In genomic region chr3:126180477-126181397, GRCh38 we compare ENCODE assay signal across 9 cellular contexts. TPM values are rescaled to one million over a fixed set of nuclear protein-coding genes. Genes with fewer than 3 reads are reported as not detected.
DNase-seq lines count a peak whose midpoint lies in the region; ATAC-seq, FAIRE-seq and TF ChIP-seq lines count a peak whose summit lies in the region.
"Had no signal": no experiment of that assay in that cellular context is flagged by ENCODE, and none has a peak within 500 bp of the region (broad histone marks: within the 10 kb centered on the region; RNA-seq: fewer than 3 reads in every experiment).

ALDH1L1 (minus strand) TSS chr3:126180586; CDS start chr3:126160979, 19,607 bp downstream.

- CTCF ChIA-PET in activated CD8-positive, alpha-beta memory T cell treated with anti-CD3 and anti-CD28 coated beads, Interleukin-2, amount 10 ng/mL, durations not matched to agents 7 days and 5 days (lab: Charles Lee), result no interaction called here

- no peak within 1 kb of the TSS for H3K27ac Mint-ChIP-seq in activated CD8-positive, alpha-beta memory T cell treated with anti-CD3 and anti-CD28 coated beads, Interleukin-2, amount 10 ng/mL, durations not matched to agents 7 days and 5 days
- H3K27ac Mint-ChIP-seq in T-helper 2 cell treated with Interferon-gamma antibody and Interleukin-4, amounts not matched to agents 5 μg/mL and 100 μg/mL, for 36 hours, result no peak within 1 kb of the TSS
- no peak within 1 kb of the TSS for H3K27ac Mint-ChIP-seq in activated T-cell treated with anti-CD3 and anti-CD28 coated beads, Interleukin-2, amount 50 U/mL, for 24 hours

- H3K4me1 Mint-ChIP-seq in activated CD8-positive, alpha-beta memory T cell treated with anti-CD3 and anti-CD28 coated beads, Interleukin-2, amount 10 ng/mL, durations not matched to agents 7 days and 5 days, result no peaks in the 10 kb centered on the region
- no peaks in the 10 kb centered on the region for H3K4me1 Mint-ChIP-seq in T-helper 2 cell treated with Interferon-gamma antibody and Interleukin-4, amounts not matched to agents 5 μg/mL and 100 μg/mL, for 36 hours (ENCODE audit: low read depth)
- peaks cover 6% of the 10 kb centered on the region for H3K4me1 Mint-ChIP-seq in activated T-cell treated with anti-CD3 and anti-CD28 coated beads, Interleukin-2, amount 50 U/mL, for 24 hours (ENCODE audit: low read depth)

- no peak within 1 kb of the TSS for H3K4me3 Mint-ChIP-seq in activated CD8-positive, alpha-beta memory T cell treated with anti-CD3 and anti-CD28 coated beads, Interleukin-2, amount 10 ng/mL, durations not matched to agents 7 days and 5 days
- H3K4me3 Mint-ChIP-seq in T-helper 2 cell treated with Interferon-gamma antibody and Interleukin-4, amounts not matched to agents 5 μg/mL and 100 μg/mL, for 36 hours, result no peak within 1 kb of the TSS
- H3K4me3 Mint-ChIP-seq in activated T-cell treated with anti-CD3 and anti-CD28 coated beads, Interleukin-2, amount 50 U/mL, for 24 hours, result no peak within 1 kb of the TSS

- no peaks in the 10 kb centered on the region for H3K9me3 Mint-ChIP-seq in activated CD8-positive, alpha-beta memory T cell treated with anti-CD3 and anti-CD28 coated beads, Interleukin-2, amount 10 ng/mL, durations not matched to agents 7 days and 5 days (ENCODE audit: low read depth)
- no peaks in the 10 kb centered on the region for H3K9me3 Mint-ChIP-seq in T-helper 2 cell treated with Interferon-gamma antibody and Interleukin-4, amounts not matched to agents 5 μg/mL and 100 μg/mL, for 36 hours
- no peaks in the 10 kb centered on the region for H3K9me3 Mint-ChIP-seq in activated T-cell treated with anti-CD3 and anti-CD28 coated beads, Interleukin-2, amount 50 U/mL, for 24 hours

- no peaks in the 10 kb centered on the region for H3K36me3 Mint-ChIP-seq in activated CD8-positive, alpha-beta memory T cell treated with anti-CD3 and anti-CD28 coated beads, Interleukin-2, amount 10 ng/mL, durations not matched to agents 7 days and 5 days
- no peaks in the 10 kb centered on the region for H3K36me3 Mint-ChIP-seq in T-helper 2 cell treated with Interferon-gamma antibody and Interleukin-4, amounts not matched to agents 5 μg/mL and 100 μg/mL, for 36 hours (ENCODE audit: low read depth)
- H3K36me3 Mint-ChIP-seq in activated T-cell treated with anti-CD3 and anti-CD28 coated beads, Interleukin-2, amount 50 U/mL, for 24 hours (ENCODE audit: low read depth), result no peaks in the 10 kb centered on the region

- no peaks in the 10 kb centered on the region for H3K36me3 ChIP-seq in H7 (replicated peaks; ENCODE audit: control insufficient read depth, insufficient read depth, low read length)
- no peaks in the 10 kb centered on the region for H3K36me3 ChIP-seq in pancreas

- FAIRE-seq in pancreas (lab: Jason Lieb, UNC), result no peak
- FAIRE-seq: islet of Langerhans had no signal

- no peak for TF ChIP-seq CTCF in pancreas (IDR thresholded peaks at IDR 0.05)

- H3K27me3 ChIP-seq in H7 (ENCODE audit: control insufficient read depth, insufficient read depth, low read length), result peaks cover 34% of the 10 kb centered on the region
- no peaks in the 10 kb centered on the region for H3K27me3 ChIP-seq in pancreas

- H3K27me3 Mint-ChIP-seq in activated CD8-positive, alpha-beta memory T cell treated with anti-CD3 and anti-CD28 coated beads, Interleukin-2, amount 10 ng/mL, durations not matched to agents 7 days and 5 days, result peaks cover 59% of the 10 kb centered on the region
- H3K27me3 Mint-ChIP-seq in T-helper 2 cell treated with Interferon-gamma antibody and Interleukin-4, amounts not matched to agents 5 μg/mL and 100 μg/mL, for 36 hours (ENCODE audit: low read depth), result peaks cover 38% of the 10 kb centered on the region
- peaks cover 52% of the 10 kb centered on the region for H3K27me3 Mint-ChIP-seq in activated T-cell treated with anti-CD3 and anti-CD28 coated beads, Interleukin-2, amount 50 U/mL, for 24 hours

- H3K27ac ChIP-seq in pancreas, result peak within 1 kb of the TSS; percentile 96 to 99 (median 98)

- intact Hi-C loops in cardiac septum (cut with DNase I) (no loop called here), pancreas (cut with DNase I) (no loop called here)

- DNase-seq in H7, result peak; percentile 84
- peak; percentile 82 for DNase-seq in SW480 (ENCODE audit: low spot score)
- peak; percentile 84 for DNase-seq in cardiac septum (ENCODE audit: low spot score)
- DNase-seq in pancreas, result peak; percentile 89 to 96 (median 94)
- no peak for DNase-seq in activated CD8-positive, alpha-beta memory T cell treated with anti-CD3 and anti-CD28 coated beads, Interleukin-2, amount 10 ng/mL, durations not matched to agents 7 days and 5 days
- DNase-seq in T-helper 2 cell treated with Interferon-gamma antibody and Interleukin-4, amounts not matched to agents 5 μg/mL and 100 μg/mL, for 36 hours (ENCODE audit: low spot score), result no peak
- DNase-seq in activated T-cell treated with anti-CD3 and anti-CD28 coated beads, Interleukin-2, amount 50 U/mL, for 24 hours, result no peak

- 3 to 4% methylated on average over 51 to 54 of the region's 54 CpGs for WGBS in pancreas, 2 donors

- H3K9me3 ChIP-seq in pancreas, result no peaks in the 10 kb centered on the region

- ATAC-seq in pancreas, result peak; percentile 90 to 92 (median 91)
- ATAC-seq in activated CD4-positive, CD25-positive, alpha-beta regulatory T cell treated with anti-CD3 and anti-CD28 coated beads, Interleukin-2, amount 50 U/mL, for 24 hours, result no peak
- ATAC-seq in activated CD8-positive, alpha-beta memory T cell treated with anti-CD3 and anti-CD28 coated beads, Interleukin-2, amount 10 ng/mL, durations not matched to agents 7 days and 5 days, result no peak

- H3K4me1 ChIP-seq in pancreas, result peaks cover 4 to 11% (median 6%) of the 10 kb centered on the region in 3 donors

- H3K4me3 ChIP-seq in H7 (ENCODE audit: insufficient read depth, low read depth, low read length) (peak within 1 kb of the TSS; percentile 53), pancreas (peak within 1 kb of the TSS; percentile 40 to 67 (median 64))

RNA-seq across cellular contexts. Expression of gene ALDH1L1, which starts in this region (rescaled TPM):
- total RNA-seq in H7 (2014; rRNA removed; shearing (Covaris generic)), result 0.15 and 0.28 TPM in 2 replicates
- 26.8 TPM for total RNA-seq in cardiac septum
- total RNA-seq in pancreas, result 10 to 100 TPM; 15.4 to 46.3 (median 33.7) TPM
- 10 to 100 TPM; 38.8 to 44.0 TPM for polyA plus RNA-seq in pancreas
- total RNA-seq in activated CD8-positive, alpha-beta memory T cell treated with anti-CD3 and anti-CD28 coated beads, Interleukin-2, amount 10 ng/mL, durations not matched to agents 7 days and 5 days, result not detected

Comparison
In these comparisons a context has a peak if more than half of its experiments do, and no peak if none do; other contexts are left out.
1. RNA of gene ALDH1L1 (total RNA-seq): 15.4 to 46.3 TPM in pancreas and 26.8 TPM in cardiac septum (single experiment); 0.15 to 0.28 TPM in H7 and not detected in activated CD8-positive, alpha-beta memory T cell treated with anti-CD3 and anti-CD28 coated beads, Interleukin-2, amount 10 ng/mL, durations not matched to agents 7 days and 5 days; every median in the first group is over 10 times any median in the second.
2. Peak in DNase-seq and H3K4me3 ChIP-seq in H7; RNA of the gene not detected or under 1 TPM.
3. DNase-seq: peak in SW480 (single experiment), cardiac septum (single experiment) and pancreas (6 of 6); none in activated CD8-positive, alpha-beta memory T cell treated with anti-CD3 and anti-CD28 coated beads, Interleukin-2, amount 10 ng/mL, durations not matched to agents 7 days and 5 days (single experiment), T-helper 2 cell treated with Interferon-gamma antibody and Interleukin-4, amounts not matched to agents 5 μg/mL and 100 μg/mL, for 36 hours (single experiment) and activated T-cell treated with anti-CD3 and anti-CD28 coated beads, Interleukin-2, amount 50 U/mL, for 24 hours (single experiment).
4. ATAC-seq: peak in pancreas (4 of 4); none in activated CD4-positive, CD25-positive, alpha-beta regulatory T cell treated with anti-CD3 and anti-CD28 coated beads, Interleukin-2, amount 50 U/mL, for 24 hours (0 of 2) and activated CD8-positive, alpha-beta memory T cell treated with anti-CD3 and anti-CD28 coated beads, Interleukin-2, amount 10 ng/mL, durations not matched to agents 7 days and 5 days (single experiment).